Comparison of ENCODE assay signal across 7 cellular contexts in the genomic region with DNA sequence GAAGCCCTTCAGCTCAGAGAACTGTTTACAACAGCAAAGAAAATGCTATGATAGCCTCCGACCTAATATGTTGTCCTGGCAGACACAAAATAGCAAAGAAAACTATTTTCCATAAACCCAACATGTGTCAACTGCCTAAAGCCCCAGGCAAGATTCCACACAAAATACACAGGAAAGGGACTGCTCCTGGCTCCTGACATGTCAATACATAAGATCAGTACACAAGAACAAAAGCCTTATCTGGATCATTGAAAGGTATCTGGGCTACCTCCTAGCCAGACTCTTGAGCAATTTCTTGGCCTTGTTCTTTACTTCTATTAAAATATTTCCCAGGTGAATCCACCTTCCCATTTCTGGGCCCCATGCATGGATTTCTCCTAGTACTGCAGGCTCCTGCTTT.
"Had no signal": no experiment of that assay in that cellular context is flagged by ENCODE, and none has a peak within 500 bp of the region (broad histone marks: within the 10 kb centered on the region; RNA-seq: fewer than 3 reads in every experiment).

No MANE protein-coding gene starts in this region.

- DNase-seq: IMR-90, KBM-7 had no signal

- FAIRE-seq: HepG2, HTR-8/SVneo, K562 had no signal

- H3K27ac ChIP-seq: HL-60 had no signal

- H3K36me3 Mint-ChIP-seq: IgD-negative memory B cell had no signal

- ATAC-seq: HepG2, K562 had no signal

- H3K9me3 Mint-ChIP-seq: IgD-negative memory B cell had no signal

- H3K4me3 Mint-ChIP-seq: IgD-negative memory B cell had no signal

- H3K27ac Mint-ChIP-seq: IgD-negative memory B cell had no signal

- H3K4me3 ChIP-seq: K562 had no signal
